In genomic region chr10:6135589-6136168, GRCh38 we compare ENCODE assay signal across 1 cellular context.
TF ChIP-seq lines count a peak whose summit lies in the region.

No MANE protein-coding gene starts in this region.

TF ChIP-seq in GM12878, 131 proteins besides CTCF, POLR2A, EP300 and RAD21 (continued from another document):
- peak; percentile 17 for TF ChIP-seq PBX3 (IDR thresholded peaks at IDR 0.05; ENCODE audit: insufficient replicate concordance, low read depth, low read length)
- TF ChIP-seq BCL3 (IDR thresholded peaks at IDR 0.05; ENCODE audit: borderline replicate concordance, insufficient read depth, low read depth, low read length, poor library complexity, severe bottlenecking) = peak; percentile 61
- no peak for TF ChIP-seq ZNF687 (IDR thresholded peaks at IDR 0.05)
- TF ChIP-seq IRF5 (IDR thresholded peaks at IDR 0.05; ENCODE audit: borderline replicate concordance) = no peak
- peak; percentile 86; the same call in 1 of the 2 replicates for TF ChIP-seq CHD4 (IDR thresholded peaks at IDR 0.05)
- no peak for TF ChIP-seq NFIC (IDR thresholded peaks at IDR 0.05; ENCODE audit: low read depth, low read length)
